In genomic region chr2:2422621-2423020, GRCh38 we compare ENCODE assay signal across 23 cellular contexts.
"Had no signal": no experiment of that assay in that cellular context is flagged by ENCODE, and none has a peak within 500 bp of the region (broad histone marks: within the 10 kb centered on the region; RNA-seq: fewer than 3 reads in every experiment).

No MANE protein-coding gene starts in this region.

- ATAC-seq: left colon; mucosa of descending colon; natural killer cell; stimulated activated naive B cell treated with anti-CD40 and anti-IgM and Interleukin-4, amounts not matched to agents 10 μg/mL and 1 μg/mL and 100 μg/mL, for 72 hours; stimulated activated naive CD8-positive, alpha-beta T cell treated with anti-CD3 and anti-CD28 coated beads, Interleukin-15, amount 100 ng/mL, for 72 hours; upper lobe of right lung had no signal

- H3K9me3 Mint-ChIP-seq: neural progenitor cell; stimulated activated naive CD8-positive, alpha-beta T cell treated with anti-CD3 and anti-CD28 coated beads, Interleukin-15, amount 100 ng/mL, for 72 hours had no signal

- DNase-seq: foreskin melanocyte; head of caudate nucleus; hippocampal formation; left colon; mucosa of descending colon; natural killer cell; nucleus accumbens; ovary; sigmoid colon; stimulated activated CD4-positive, alpha-beta T cell treated with anti-CD3 and anti-CD28 coated beads, Interleukin-2, amount 100 ng/mL, for 24 hours; stimulated activated CD4-positive, alpha-beta T cell treated with anti-CD3 and anti-CD28 coated beads, Interleukin-4, amount 100 ng/mL, for 4 hours; stimulated activated naive B cell treated with anti-CD40 and anti-IgM and Interleukin-4, amounts not matched to agents 10 μg/mL and 1 μg/mL and 100 μg/mL, for 72 hours; stimulated activated naive CD8-positive, alpha-beta T cell treated with anti-CD3 and anti-CD28 coated beads, Interleukin-15, amount 100 ng/mL, for 72 hours; testis; upper lobe of right lung had no signal

- H3K9me3 ChIP-seq: ovary, right atrium auricular region, sigmoid colon, testis, upper lobe of right lung, vagina had no signal

- H3K4me3 ChIP-seq: mucosa of descending colon, neural progenitor cell, ovary, right atrium auricular region, sigmoid colon, skin epidermis, testis, tibial nerve, upper lobe of right lung, vagina had no signal

- H3K9ac ChIP-seq: neural progenitor cell had no signal

- H3K4me2 ChIP-seq: neural progenitor cell had no signal

- H3K4me3 Mint-ChIP-seq: dendritic cell treated with granulocyte-macrophage colony-stimulating factor and Interleukin-4, amounts not matched to agents 40 ng/mL and 50 ng/mL, for 4 days; natural killer cell; neural progenitor cell; stimulated activated naive B cell treated with anti-CD40 and anti-IgM and Interleukin-4, amounts not matched to agents 10 μg/mL and 1 μg/mL and 100 μg/mL, for 72 hours; stimulated activated naive CD8-positive, alpha-beta T cell treated with anti-CD3 and anti-CD28 coated beads, Interleukin-15, amount 100 ng/mL, for 72 hours had no signal

- H3K27ac ChIP-seq: neural progenitor cell, ovary, right atrium auricular region, sigmoid colon, skin epidermis, testis, tibial nerve, upper lobe of right lung, vagina had no signal

- H3K36me3 Mint-ChIP-seq: natural killer cell; neural progenitor cell; stimulated activated naive B cell treated with anti-CD40 and anti-IgM and Interleukin-4, amounts not matched to agents 10 μg/mL and 1 μg/mL and 100 μg/mL, for 72 hours had no signal

- H3K36me3 ChIP-seq: neural progenitor cell, ovary, right atrium auricular region, sigmoid colon, tibial nerve, upper lobe of right lung, vagina had no signal

- H3K4me1 ChIP-seq: neural progenitor cell, right atrium auricular region, sigmoid colon, testis, tibial nerve, upper lobe of right lung, vagina had no signal

- H3K27me3 Mint-ChIP-seq: dendritic cell treated with granulocyte-macrophage colony-stimulating factor and Interleukin-4, amounts not matched to agents 40 ng/mL and 50 ng/mL, for 4 days; stimulated activated naive B cell treated with anti-CD40 and anti-IgM and Interleukin-4, amounts not matched to agents 10 μg/mL and 1 μg/mL and 100 μg/mL, for 72 hours had no signal

- H3K4me1 Mint-ChIP-seq: natural killer cell; neural progenitor cell; stimulated activated naive B cell treated with anti-CD40 and anti-IgM and Interleukin-4, amounts not matched to agents 10 μg/mL and 1 μg/mL and 100 μg/mL, for 72 hours; stimulated activated naive CD8-positive, alpha-beta T cell treated with anti-CD3 and anti-CD28 coated beads, Interleukin-15, amount 100 ng/mL, for 72 hours had no signal

- H3K27ac Mint-ChIP-seq: dendritic cell treated with granulocyte-macrophage colony-stimulating factor and Interleukin-4, amounts not matched to agents 40 ng/mL and 50 ng/mL, for 4 days; natural killer cell; neural progenitor cell; stimulated activated naive B cell treated with anti-CD40 and anti-IgM and Interleukin-4, amounts not matched to agents 10 μg/mL and 1 μg/mL and 100 μg/mL, for 72 hours; stimulated activated naive CD8-positive, alpha-beta T cell treated with anti-CD3 and anti-CD28 coated beads, Interleukin-15, amount 100 ng/mL, for 72 hours had no signal

- FAIRE-seq: colon, endothelial cell of umbilical vein had no signal

- H3K27me3 ChIP-seq: neural progenitor cell, ovary, right atrium auricular region, sigmoid colon, testis, tibial nerve, upper lobe of right lung, vagina had no signal
